ENCODE assay signal across 8 cellular contexts in the genomic region with DNA sequence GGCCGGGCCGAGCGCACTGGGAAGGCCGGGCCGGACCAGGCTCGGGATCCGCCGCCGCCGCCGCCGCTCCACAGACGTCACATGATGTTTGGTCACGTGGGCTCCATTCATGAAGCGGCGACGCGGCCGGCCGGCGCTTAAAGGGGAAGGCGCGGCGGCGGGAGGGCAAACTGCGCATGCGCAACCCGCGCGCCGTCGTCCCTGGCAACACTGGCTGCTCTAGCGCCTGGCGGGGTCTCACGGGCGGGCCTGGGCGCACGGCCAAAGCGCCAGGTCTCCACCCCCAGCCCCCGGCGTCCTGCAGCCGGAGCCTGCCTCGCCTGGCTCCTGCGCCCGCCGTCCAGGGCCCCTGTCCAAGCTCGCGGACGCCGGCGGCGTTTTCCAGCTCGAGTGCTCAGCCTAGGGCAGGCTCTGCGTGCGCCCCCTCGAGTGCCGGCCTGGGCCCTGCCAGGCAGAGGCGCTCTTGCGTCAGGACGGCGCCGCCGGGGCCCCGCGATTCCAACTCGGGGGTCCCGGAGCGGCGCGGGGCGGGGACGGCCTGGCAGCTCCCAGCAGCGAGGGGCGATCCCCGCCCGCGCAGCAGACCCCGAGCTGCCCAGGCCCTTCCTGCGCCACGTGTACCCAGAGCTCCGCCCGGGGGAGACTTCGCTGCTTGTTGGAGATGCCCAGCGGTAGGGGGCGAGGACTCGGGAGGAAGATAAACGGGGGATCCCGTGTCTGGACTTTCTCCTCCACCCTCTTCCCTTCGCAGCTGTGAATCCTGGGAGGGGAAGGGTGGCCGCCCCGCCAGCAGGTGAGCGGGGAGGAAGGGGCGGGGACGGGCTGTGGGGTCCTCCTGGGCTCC. TPM values are rescaled to one million over a fixed set of nuclear protein-coding genes. Genes with fewer than 3 reads are reported as not detected.
DNase-seq lines count a peak whose midpoint lies in the region; ATAC-seq and TF ChIP-seq lines count a peak whose summit lies in the region.

Gene MAFG, minus strand, starts transcription at position 83 of the 844 bp plus-strand sequence. CDS start 4,550 bp downstream, outside the sequence.

- DNase-seq in NCI-H1105 (lab: John Stamatoyannopoulos, UW): peak; percentile 93
- peak; percentile 71 for DNase-seq in SKM-1 (lab: John Stamatoyannopoulos, UW; ENCODE audit: unreplicated experiment)
- peak; percentile 91 to 93 for DNase-seq in activated naive CD4-positive, alpha-beta T cell treated with anti-CD3 and anti-CD28 coated beads, Interleukin-2, amount 50 U/mL, for 72 hours (ENCODE audit: low spot score in 2 of 2)
- peak; percentile 91 for DNase-seq in glutamatergic neuron
- peak; percentile 91 to 96 (median 93) for DNase-seq in ovary

- no peaks in the 10 kb centered on the region for H3K9me3 Mint-ChIP-seq in activated naive CD4-positive, alpha-beta T cell treated with anti-CD3 and anti-CD28 coated beads, Interleukin-2, amount 50 U/mL, for 72 hours
- peaks cover 8% of the 10 kb centered on the region for H3K9me3 Mint-ChIP-seq in glutamatergic neuron (ENCODE audit: unreplicated experiment)

- intact Hi-C loops in ovary (cut with DNase I): no loop called here

- ATAC-seq in HG02588 (IDR thresholded peaks at IDR 0.05; ENCODE audit: unreplicated experiment): peak; percentile 55
- ATAC-seq in activated naive CD4-positive, alpha-beta T cell treated with anti-CD3 and anti-CD28 coated beads, Interleukin-2, amount 50 U/mL, for 72 hours: peak; percentile 68 to 84

- H3K4me3 Mint-ChIP-seq in glutamatergic neuron (ENCODE audit: unreplicated experiment): peak within 1 kb of the TSS; percentile 90

- peak; percentile 20 for TF ChIP-seq CTCF in glutamatergic neuron (IDR thresholded peaks at IDR 0.05; ENCODE audit: partially characterized antibody, unreplicated experiment)
- peak in 2 of 3 donors; percentile 33 to 41 for TF ChIP-seq CTCF in ovary (IDR thresholded peaks at IDR 0.05)

- TF ChIP-seq POLR2A in ovary (IDR thresholded peaks at IDR 0.05): peak; percentile 55

- 1% methylated on average over 55 to 94 of the region's 94 CpGs for WGBS in ovary, 3 donors
- WGBS in thymus: 1% methylated on average over 94 of the region's 94 CpGs

- H3K27me3 ChIP-seq in ovary: no peaks in the 10 kb centered on the region
- peaks cover 20% of the 10 kb centered on the region for H3K27me3 ChIP-seq in thymus (ENCODE audit: control insufficient read depth, insufficient read depth)

- H3K27me3 Mint-ChIP-seq in glutamatergic neuron (ENCODE audit: unreplicated experiment): peaks cover 6% of the 10 kb centered on the region

- H3K27ac Mint-ChIP-seq in activated naive CD4-positive, alpha-beta T cell treated with anti-CD3 and anti-CD28 coated beads, Interleukin-2, amount 50 U/mL, for 72 hours: peak within 1 kb of the TSS; percentile 89 to 96
- H3K27ac Mint-ChIP-seq in glutamatergic neuron (ENCODE audit: unreplicated experiment): peak within 1 kb of the TSS; percentile 72

- H3K36me3 ChIP-seq in ovary: no peaks in the 10 kb centered on the region
- H3K36me3 ChIP-seq in thymus (ENCODE audit: control insufficient read depth, insufficient read depth): peaks cover under 1% of the 10 kb centered on the region

- peaks cover 23% of the 10 kb centered on the region for H3K4me1 ChIP-seq in ovary (ENCODE audit: insufficient read depth)
- H3K4me1 ChIP-seq in thymus (ENCODE audit: control insufficient read depth, insufficient read depth, low read length): peaks cover 35% of the 10 kb centered on the region

- no peaks in the 10 kb centered on the region for H3K36me3 Mint-ChIP-seq in activated naive CD4-positive, alpha-beta T cell treated with anti-CD3 and anti-CD28 coated beads, Interleukin-2, amount 50 U/mL, for 72 hours
- no peaks in the 10 kb centered on the region for H3K36me3 Mint-ChIP-seq in glutamatergic neuron (ENCODE audit: unreplicated experiment)

- TF ChIP-seq EP300 in ovary (IDR thresholded peaks at IDR 0.05): no peak

- H3K4me1 Mint-ChIP-seq in glutamatergic neuron (ENCODE audit: low read depth, unreplicated experiment): peaks cover 26% of the 10 kb centered on the region

- H3K9me3 ChIP-seq in ovary (no peaks in the 10 kb centered on the region), thymus (ENCODE audit: control insufficient read depth) (no peaks in the 10 kb centered on the region)

- H3K27ac ChIP-seq in ovary: peak within 1 kb of the TSS; percentile 86 to 87
- H3K27ac ChIP-seq in thymus (ENCODE audit: low read depth): peak within 1 kb of the TSS; percentile 76

- H3K4me3 ChIP-seq in GM08714 (ENCODE audit: low read length) (peak within 1 kb of the TSS; percentile 74), ovary (peak within 1 kb of the TSS; percentile 92), thymus (ENCODE audit: low read length) (peak within 1 kb of the TSS; percentile 92)

RNA-seq across cellular contexts. Expression of gene MAFG, which starts in this region (rescaled TPM):
- 10 to 100 TPM; 19.6 to 35.2 TPM for total RNA-seq in activated naive CD4-positive, alpha-beta T cell treated with anti-CD3 and anti-CD28 coated beads, Interleukin-2, amount 50 U/mL, for 72 hours
- total RNA-seq in glutamatergic neuron (ENCODE audit: unreplicated experiment): 30.6 TPM
- 10 to 100 TPM; 10.6 to 21.1 (median 16.3) TPM for total RNA-seq in ovary
- 10 to 100 TPM in 1 of 2 donors, 1 to 10 TPM in 1; 9.5 to 11.8 TPM for polyA plus RNA-seq in ovary
- 7.3 TPM for polyA plus RNA-seq in thymus

Comparison
In these comparisons a context has a peak if more than half of its experiments do, and no peak if none do; other contexts are left out.
1. Peak in every context shown above with its lines: DNase-seq, ATAC-seq, H3K4me3 ChIP-seq and H3K27ac ChIP-seq.